Comparison of ENCODE assay signal across 16 cellular contexts in genomic region chr2:74847075-74847858, GRCh38. TPM values are rescaled to one million over a fixed set of nuclear protein-coding genes. Genes with fewer than 3 reads are reported as not detected.
DNase-seq lines count a peak whose midpoint lies in the region; ATAC-seq, FAIRE-seq and TF ChIP-seq lines count a peak whose summit lies in the region.
"Had no signal": no experiment of that assay in that cellular context is flagged by ENCODE, and none has a peak within 500 bp of the region (broad histone marks: within the 10 kb centered on the region; RNA-seq: fewer than 3 reads in every experiment).

No MANE protein-coding gene starts in this region.

- H3K4me2 ChIP-seq in HepG2 (ENCODE audit: low read depth, low read length) (no peak overlapping the region), SK-N-SH (peak overlapping the region; percentile 65; the same call in 1 of the 2 replicates)

- in situ Hi-C loops in HepG2 (cut with HindIII; ENCODE audit: extremely low pct_ligation_motif_present, low pct_unique_long_range_greater_than_20kb): no loop called here

- 88% methylated on average over 10 of the region's 10 CpGs for WGBS in HepG2 (ENCODE audit: low lambda C conversion rate)
- 74% methylated on average over 10 of the region's 10 CpGs for WGBS in right lobe of liver (ENCODE audit: insufficient coverage, low coverage, low lambda C conversion rate, missing lambda C conversion rate)
- 96% methylated on average over 8 of the region's 10 CpGs for WGBS in SK-N-SH (ENCODE audit: low lambda C conversion rate)
- WGBS in esophagus muscularis mucosa: 76% methylated on average over 10 of the region's 10 CpGs

- H3K4me1 ChIP-seq in HepG2 (ENCODE audit: insufficient read depth, low read length) (peaks cover 99% of the 10 kb centered on the region), right lobe of liver (no peaks in the 10 kb centered on the region), SK-N-SH (ENCODE audit: control insufficient read depth in 1 of 2, insufficient read depth in 2 of 2, low read depth in 1 of 2, low read length in 1 of 2) (peaks cover 55 to 71% of the 10 kb centered on the region in 2 experiments), esophagus muscularis mucosa (peaks cover 45 to 65% (median 49%) of the 10 kb centered on the region in 4 donors)

- H3F3A ChIP-seq in SK-N-SH (replicated peaks; ENCODE audit: insufficient read depth): peaks cover 33% of the 10 kb centered on the region

- TF ChIP-seq RAD21 in HepG2 (CRISPR knock-in tag; IDR thresholded peaks at IDR 0.05) (no peak), SK-N-SH (IDR thresholded peaks at IDR 0.05; ENCODE audit: low read length) (no peak)

- intact Hi-C loops in HepG2 (cut with micrococcal nuclease; ENCODE audit: unreplicated experiment): no loop called here
- intact Hi-C loops in right lobe of liver (cut with DNase I): no loop called here
- intact Hi-C loops in esophagus muscularis mucosa (cut with DNase I): no loop called here

- TF ChIP-seq POLR2A in HepG2 (IDR thresholded peaks at IDR 0.05; ENCODE audit: insufficient read depth in 1 of 2, low read depth in 2 of 2, low read length in 2 of 2): no peak
- no peak for TF ChIP-seq POLR2A in right lobe of liver (IDR thresholded peaks at IDR 0.05)
- no peak for TF ChIP-seq POLR2A in esophagus muscularis mucosa (IDR thresholded peaks at IDR 0.05; ENCODE audit: low read depth)

- H2AFZ ChIP-seq in HepG2 (ENCODE audit: low read length) (no peak overlapping the region), SK-N-SH (ENCODE audit: low read depth) (no peak overlapping the region)

- no peak for TF ChIP-seq EP300 in HepG2 (IDR thresholded peaks at IDR 0.05; ENCODE audit: low read depth in 2 of 2, low read length in 2 of 2)
- TF ChIP-seq EP300 in HepG2 (CRISPR knock-in tag; IDR thresholded peaks at IDR 0.05; ENCODE audit: borderline replicate concordance): no peak
- TF ChIP-seq EP300 in SK-N-SH (IDR thresholded peaks at IDR 0.05; ENCODE audit: borderline replicate concordance in 1 of 2, low read depth in 1 of 2, low read length in 1 of 2): no peak
- TF ChIP-seq EP300 in esophagus muscularis mucosa (IDR thresholded peaks at IDR 0.05): no peak

- H3K9ac ChIP-seq in HepG2 (ENCODE audit: insufficient read depth, low read depth, low read length) (no peak overlapping the region), SK-N-SH (no peak overlapping the region)

- ATAC-seq in HepG2 (no peak), right lobe of liver (no peak)

- H3K27me3 ChIP-seq in HepG2 (ENCODE audit: control insufficient read depth in 1 of 2, insufficient read depth in 2 of 2, low read length in 2 of 2) (no peaks in the 10 kb centered on the region), right lobe of liver (no peaks in the 10 kb centered on the region), SK-N-SH (ENCODE audit: insufficient read depth) (no peaks in the 10 kb centered on the region), WERI-Rb-1 (ENCODE audit: insufficient read depth, low read depth, severe bottlenecking) (no peaks in the 10 kb centered on the region), esophagus muscularis mucosa (no peaks in the 10 kb centered on the region)

- POLR2A ChIA-PET in HepG2 (lab: Yijun Ruan, JAX): interaction anchor here (1.6 kb wide), 1 partner anchor 12 kb away, joined by 7 read pairs; no protein-coding TSS in a partner anchor
- POLR2A ChIA-PET in SK-N-SH (lab: Yijun Ruan, JAX): no interaction called here

- H3K4me3 ChIP-seq in HepG2 (replicated peaks in 1 of 3; ENCODE audit: insufficient read depth in 1 of 3, low read depth in 2 of 3, low read length in 3 of 3) (no peak overlapping the region), right lobe of liver (no peak overlapping the region), SK-N-SH (ENCODE audit: low read depth in 2 of 2, low read length in 1 of 2) (no peak overlapping the region), fibroblast of mammary gland (ENCODE audit: control insufficient read depth, low read depth, low read length) (no peak overlapping the region), WERI-Rb-1 (ENCODE audit: low read depth, low read length) (no peak overlapping the region), esophagus muscularis mucosa (no peak overlapping the region)

- CTCF ChIA-PET in HepG2 (lab: Yijun Ruan, JAX; ENCODE audit: low intra/inter-chr PET ratio, low total read pairs): no interaction called here
- CTCF ChIA-PET in SK-N-SH (lab: Yijun Ruan, JAX): interaction anchor here (0.6 to 4.6 kb wide), 8 partner anchors 10 to 605 kb away, joined by 3 to 18 read pairs (median 4); partner anchors contain the start of gene HK2

- no peak for DNase-seq in HepG2 (ENCODE audit: low spot score)
- DNase-seq in right lobe of liver: no peak
- no peak for DNase-seq in SK-N-SH
- DNase-seq in fibroblast of mammary gland (ENCODE audit: low read depth): peak; percentile 20
- DNase-seq in NCI-H2171 (lab: John Stamatoyannopoulos, UW): no peak
- DNase-seq in WERI-Rb-1: no peak
- DNase-seq in esophagus muscularis mucosa (ENCODE audit: extremely low spot score): no peak
- DNase-seq in GOT3 (lab: John Stamatoyannopoulos, UW): no peak
- DNase-seq: CD8-positive, alpha-beta memory T cell; endodermal cell; islet precursor cell; NCI-H1417; NCI-H446 treated with DMSO at 0.1 percent for 48 hours; OCI-M1; stimulated activated CD8-positive, alpha-beta memory T cell treated with anti-CD3 and anti-CD28 coated beads, Interleukin-4, amount 100 ng/mL, for 48 hours; T-helper 1 cell had no signal

- H3K36me3 ChIP-seq in HepG2 (replicated peaks in 1 of 2; ENCODE audit: control insufficient read depth in 1 of 2, insufficient read depth in 2 of 2, low read length in 2 of 2) (peaks cover 37 to 92% of the 10 kb centered on the region in 2 experiments), right lobe of liver (no peaks in the 10 kb centered on the region), SK-N-SH (replicated peaks in 1 of 2; ENCODE audit: control insufficient read depth in 1 of 2, insufficient read depth in 2 of 2, low read length in 1 of 2) (no peaks in the 10 kb centered on the region), WERI-Rb-1 (no peaks in the 10 kb centered on the region; the same call in 1 of the 2 replicates), esophagus muscularis mucosa (no peaks in the 10 kb centered on the region)

- no peak overlapping the region for H3K27ac ChIP-seq in HepG2 (ENCODE audit: extremely low read length, insufficient read depth, low read length)
- no peak overlapping the region for H3K27ac ChIP-seq in right lobe of liver
- H3K27ac ChIP-seq in SK-N-SH (ENCODE audit: low read depth in 2 of 2, low read length in 1 of 2): peak overlapping the region in 1 of 2 experiments; percentile 94; a peak in 3 of 4 replicates
- no peak overlapping the region for H3K27ac ChIP-seq in WERI-Rb-1
- H3K27ac ChIP-seq in esophagus muscularis mucosa (replicated peaks in 1 of 4): no peak overlapping the region

- peaks cover 100% of the 10 kb centered on the region for H4K20me1 ChIP-seq in HepG2 (ENCODE audit: insufficient read depth, low read length)
- H4K20me1 ChIP-seq in SK-N-SH (ENCODE audit: insufficient read depth): no peaks in the 10 kb centered on the region

- peaks cover 100% of the 10 kb centered on the region for H3K79me2 ChIP-seq in HepG2 (ENCODE audit: insufficient read depth, low read length)
- H3K79me2 ChIP-seq in SK-N-SH (ENCODE audit: insufficient read depth): peaks cover 22% of the 10 kb centered on the region; the same call in 1 of the 2 replicates

- no peaks in the 10 kb centered on the region for H3K9me2 ChIP-seq in SK-N-SH

- TF ChIP-seq CTCF in HepG2 (CRISPR knock-in tag; IDR thresholded peaks at IDR 0.05): no peak
- TF ChIP-seq CTCF in right lobe of liver (IDR thresholded peaks at IDR 0.05): no peak
- no peak for TF ChIP-seq CTCF in SK-N-SH (IDR thresholded peaks at IDR 0.05)
- no peak for TF ChIP-seq CTCF in fibroblast of mammary gland (conservative IDR thresholded peaks at IDR 0.05; ENCODE audit: control insufficient read depth, insufficient read depth, low read depth, low read length)
- TF ChIP-seq CTCF in WERI-Rb-1 (IDR thresholded peaks at IDR 0.05; ENCODE audit: low read depth, low read length): no peak
- TF ChIP-seq CTCF in esophagus muscularis mucosa (IDR thresholded peaks at IDR 0.05): no peak

- H3K9me3 ChIP-seq in HepG2 (ENCODE audit: low read length): no peaks in the 10 kb centered on the region
- no peaks in the 10 kb centered on the region for H3K9me3 ChIP-seq in right lobe of liver
- no peaks in the 10 kb centered on the region for H3K9me3 ChIP-seq in SK-N-SH
- no peaks in the 10 kb centered on the region for H3K9me3 ChIP-seq in WERI-Rb-1 (ENCODE audit: severe bottlenecking)
- no peaks in the 10 kb centered on the region for H3K9me3 ChIP-seq in esophagus muscularis mucosa

- no TSS peak for BruUV-seq in HepG2 (replicated peaks; lab: Mats Ljungman, UMichigan)

- FAIRE-seq in HepG2 (lab: Jason Lieb, UNC): peak; percentile 18

RNA-seq across cellular contexts. Expression of gene HK2, which starts 13.3 kb away (rescaled TPM):
- total RNA-seq in HepG2 (2016; rRNA removed; fragmentation: Illumina TruSeq; extraction: Trizol) (13.2 and 24.4 TPM in 2 replicates), right lobe of liver (10 to 100 TPM in 1 of 6 experiments, 1 to 10 TPM in 1, under 1 TPM in 4; 0.48 to 23.0 (median 0.87) TPM), esophagus muscularis mucosa (1 to 10 TPM in 3 of 4 donors, under 1 TPM in 1; 0.97 to 5.3 (median 3.0) TPM)
- 1.4 and 1.6 TPM in 2 replicates for total RNA-seq in HepG2 (2016; cell fraction: cytosol; rRNA removed; fragmentation: Illumina TruSeq; extraction: Trizol; ENCODE audit: low read depth)
- 13.6 and 21.9 TPM in 2 replicates for total RNA-seq in HepG2 (2016; cell fraction: insoluble cytoplasmic fraction; rRNA removed; fragmentation: Illumina TruSeq; extraction: Trizol)
- total RNA-seq in HepG2 (2016; cell fraction: membrane; rRNA removed; fragmentation: Illumina TruSeq; extraction: Trizol): 8.5 and 9.3 TPM in 2 replicates
- total RNA-seq in HepG2 (2016; cell fraction: nucleus; rRNA removed; fragmentation: Illumina TruSeq; extraction: Trizol): 20.3 and 20.8 TPM in 2 replicates
- polyA plus RNA-seq in HepG2 (2011; rRNA removed) (97.0 and 101 TPM in 2 replicates), SK-N-SH (2012; rRNA removed) (13.5 and 15.1 TPM in 2 replicates)
- 69.4 and 70.4 TPM in 2 replicates for polyA plus RNA-seq in HepG2 (2011; cell fraction: cytosol; rRNA removed)
- polyA plus RNA-seq in HepG2 (2011; cell fraction: nucleus; rRNA removed): 105 and 144 TPM in 2 replicates
- polyA plus RNA-seq in HepG2 (2012): 78.0 and 124 TPM in 2 replicates
- 0.93 and 0.99 TPM in 2 replicates for polyA plus RNA-seq in HepG2 (2016; cell fraction: cytosol; fragmentation: Illumina TruSeq; extraction: Trizol; ENCODE audit: low read depth)
- 23.2 and 27.3 TPM in 2 replicates for polyA plus RNA-seq in HepG2 (2016; cell fraction: insoluble cytoplasmic fraction; fragmentation: Illumina TruSeq; extraction: Trizol; ENCODE audit: low read depth)
- polyA plus RNA-seq in HepG2 (2016; cell fraction: membrane; fragmentation: Illumina TruSeq; extraction: Trizol; ENCODE audit: low read depth): 2.8 and 3.5 TPM in 2 replicates
- 30.1 and 30.3 TPM in 2 replicates for polyA plus RNA-seq in HepG2 (2016; cell fraction: nucleus; fragmentation: Illumina TruSeq; extraction: Trizol; ENCODE audit: insufficient read depth, low read depth)
- polyA minus RNA-seq in HepG2 (2011; rRNA and poly(A)+ RNA removed; ENCODE audit: low replicate concordance): 69.1 and 358 TPM in 2 replicates
- 176 and 190 TPM in 2 replicates for polyA minus RNA-seq in HepG2 (2011; cell fraction: cytosol; rRNA and poly(A)+ RNA removed)
- polyA minus RNA-seq in HepG2 (2011; cell fraction: nucleus; rRNA and poly(A)+ RNA removed): 176 and 200 TPM in 2 replicates
- polyA plus RNA-seq in SK-N-SH (2012; cell fraction: cytosol; rRNA removed): 11.1 and 12.9 TPM in 2 replicates
- 11.8 and 13.6 TPM in 2 replicates for polyA plus RNA-seq in SK-N-SH (2012; cell fraction: nucleus; rRNA removed)

Comparison
In these comparisons a context has a peak if more than half of its experiments do, and no peak if none do; other contexts are left out.
1. Of the 25 proteins assayed by ChIP-seq in both HepG2 and SK-N-SH: peak only in HepG2: FOSL2; only in SK-N-SH: none; in both: none; in neither: 24.